8 cellular contexts compared by ENCODE assay signal in genomic region chr2:62306751-62307468, GRCh38.
DNase-seq lines count a peak whose midpoint lies in the region; ATAC-seq and TF ChIP-seq lines count a peak whose summit lies in the region.

No MANE protein-coding gene starts in this region.

- H3K36me3 Mint-ChIP-seq in central memory CD8-positive, alpha-beta T cell (ENCODE audit: insufficient read depth), result peaks cover 6% of the 10 kb centered on the region

- TF ChIP-seq POLR2A in tibial nerve (IDR thresholded peaks at IDR 0.05), result no peak

- 51 to 57% (median 55%) methylated on average over 7 of the region's 7 CpGs for WGBS in psoas muscle, 3 donors
- 65 to 68% methylated on average over 7 of the region's 7 CpGs for WGBS in tibial nerve, 2 donors

- peak overlapping the region; percentile 97 for H3K27ac Mint-ChIP-seq in central memory CD8-positive, alpha-beta T cell (ENCODE audit: low read depth)

- peak; percentile 51 for DNase-seq in stimulated activated CD4-positive, alpha-beta T cell treated with anti-CD3 and anti-CD28 coated beads, Interleukin-15, amount 100 ng/mL, for 24 hours
- DNase-seq in stimulated activated CD4-positive, alpha-beta T cell treated with anti-CD3 and anti-CD28 coated beads, Interleukin-12 subunit alpha, Interleukin-12 subunit beta, amount 100 ng/mL, for 4 hours, result no peak
- DNase-seq in SHP77 treated with DMSO at 0.1 percent for 48 hours (lab: John Stamatoyannopoulos, UW), result peak; percentile 40
- DNase-seq in central memory CD8-positive, alpha-beta T cell (ENCODE audit: low spot score in 2 of 2), result no peak
- DNase-seq in psoas muscle, result no peak
- no peak for DNase-seq in ACHN
- no peak for DNase-seq in tibial nerve (ENCODE audit: low spot score in 2 of 2)

- TF ChIP-seq CTCF in psoas muscle (IDR thresholded peaks at IDR 0.05), result no peak
- no peak for TF ChIP-seq CTCF in tibial nerve (IDR thresholded peaks at IDR 0.05)

- H3K4me1 ChIP-seq in psoas muscle (peaks cover 3% of the 10 kb centered on the region), tibial nerve (peaks cover 0 to 7% (median 0%) of the 10 kb centered on the region in 4 donors)

- in situ Hi-C loops in ACHN (cut with HindIII; ENCODE audit: low pct_ligation_motif_present, low pct_unique_long_range_greater_than_20kb, low sequenced_read_pairs), result no loop called here

- no peak for TF ChIP-seq EP300 in tibial nerve (IDR thresholded peaks at IDR 0.05)

- H3K27me3 ChIP-seq in psoas muscle (ENCODE audit: insufficient read depth in 3 of 3, low read length in 2 of 3), result no peaks in the 10 kb centered on the region
- no peaks in the 10 kb centered on the region for H3K27me3 ChIP-seq in tibial nerve

- ATAC-seq in HG03521 (IDR thresholded peaks at IDR 0.05; ENCODE audit: unreplicated experiment) (peak; percentile 30), psoas muscle (no peak)
- peak; percentile 47 for ATAC-seq in central memory CD8-positive, alpha-beta T cell (replicated peaks; ENCODE audit: extremely low read depth, poor library complexity, severe bottlenecking)

- no peak overlapping the region for H3K4me3 ChIP-seq in psoas muscle
- H3K4me3 ChIP-seq in tibial nerve, result no peak overlapping the region

- H3K9me3 ChIP-seq in psoas muscle (no peaks in the 10 kb centered on the region), tibial nerve (no peaks in the 10 kb centered on the region)

- H3K9me3 Mint-ChIP-seq in central memory CD8-positive, alpha-beta T cell, result no peaks in the 10 kb centered on the region

- no peaks in the 10 kb centered on the region for H3K36me3 ChIP-seq in psoas muscle (ENCODE audit: insufficient read depth in 1 of 2, low read depth in 1 of 2)
- no peaks in the 10 kb centered on the region for H3K36me3 ChIP-seq in tibial nerve

- H3K27ac ChIP-seq in psoas muscle (peak overlapping the region; percentile 9), tibial nerve (peak overlapping the region in 1 of 4 donors; percentile 43)

- intact Hi-C loops in psoas muscle (cut with DNase I), result no loop called here

- no peaks in the 10 kb centered on the region for H3K27me3 Mint-ChIP-seq in central memory CD8-positive, alpha-beta T cell

- H3K4me1 Mint-ChIP-seq in central memory CD8-positive, alpha-beta T cell, result peaks cover 88% of the 10 kb centered on the region

- peak overlapping the region; percentile 70 for H3K4me3 Mint-ChIP-seq in central memory CD8-positive, alpha-beta T cell

Comparison
In these comparisons a context has a peak if more than half of its experiments do, and no peak if none do; other contexts are left out.
1. DNase-seq: peak in stimulated activated CD4-positive, alpha-beta T cell treated with anti-CD3 and anti-CD28 coated beads, Interleukin-15, amount 100 ng/mL, for 24 hours (single experiment) and SHP77 treated with DMSO at 0.1 percent for 48 hours (single experiment); none in stimulated activated CD4-positive, alpha-beta T cell treated with anti-CD3 and anti-CD28 coated beads, Interleukin-12 subunit alpha, Interleukin-12 subunit beta, amount 100 ng/mL, for 4 hours (single experiment), central memory CD8-positive, alpha-beta T cell (0 of 2), psoas muscle (0 of 2), ACHN (single experiment) and tibial nerve (0 of 2).
2. ATAC-seq: peak in HG03521 (single experiment) and central memory CD8-positive, alpha-beta T cell (single experiment); none in psoas muscle (0 of 4).